Comparison of ENCODE assay signal across 9 cellular contexts in genomic region chr5:1108008-1108864, GRCh38. TPM values are rescaled to one million over a fixed set of nuclear protein-coding genes. Genes with fewer than 3 reads are reported as not detected.
DNase-seq lines count a peak whose midpoint lies in the region; ATAC-seq and TF ChIP-seq lines count a peak whose summit lies in the region.
"Had no signal": no experiment of that assay in that cellular context is flagged by ENCODE, and none has a peak within 500 bp of the region (broad histone marks: within the 10 kb centered on the region; RNA-seq: fewer than 3 reads in every experiment).

No MANE protein-coding gene starts in this region.

- no peaks in the 10 kb centered on the region for H3K36me3 ChIP-seq in CD8-positive, alpha-beta T cell (ENCODE audit: insufficient read depth, low read length)

- H3K9me3 ChIP-seq in CD8-positive, alpha-beta T cell (ENCODE audit: low read length): no peaks in the 10 kb centered on the region

- CTCF ChIA-PET in CD8-positive, alpha-beta T cell (lab: Charles Lee): interaction anchor here (0.6 to 2.2 kb wide), 2 partner anchors 32 to 705 kb away, joined by 3 to 6 read pairs; no protein-coding TSS in a partner anchor

- H3K4me3 ChIP-seq in CD8-positive, alpha-beta T cell (ENCODE audit: low read depth, low read length): no peak overlapping the region

- H3K27me3 ChIP-seq in CD8-positive, alpha-beta T cell (ENCODE audit: insufficient read depth, low read length): no peaks in the 10 kb centered on the region

- ATAC-seq in CD8-positive, alpha-beta T cell: no peak
- ATAC-seq in effector memory CD8-positive, alpha-beta T cell (replicated peaks): no peak
- ATAC-seq in GM19455 (IDR thresholded peaks at IDR 0.05; ENCODE audit: unreplicated experiment): no peak
- no peak for ATAC-seq in HG03135 (IDR thresholded peaks at IDR 0.05; ENCODE audit: unreplicated experiment)
- no peak for ATAC-seq in sciatic nerve

- POLR2A ChIA-PET in CD8-positive, alpha-beta T cell (lab: Charles Lee): no interaction called here

- H3K36me3 Mint-ChIP-seq in CD8-positive, alpha-beta T cell: peaks cover 13% of the 10 kb centered on the region
- peaks cover 43% of the 10 kb centered on the region for H3K36me3 Mint-ChIP-seq in effector memory CD8-positive, alpha-beta T cell (ENCODE audit: insufficient read depth)
- no peaks in the 10 kb centered on the region for H3K36me3 Mint-ChIP-seq in neural crest cell (ENCODE audit: low read depth)

- H3K27ac ChIP-seq in CD8-positive, alpha-beta T cell (ENCODE audit: low read depth, low read length): peak overlapping the region; percentile 82

- peaks cover 79% of the 10 kb centered on the region for H3K4me1 ChIP-seq in CD8-positive, alpha-beta T cell (ENCODE audit: insufficient read depth, low read length)

- H3K4me3 Mint-ChIP-seq in CD8-positive, alpha-beta T cell: peak overlapping the region; percentile 78
- H3K4me3 Mint-ChIP-seq in effector memory CD8-positive, alpha-beta T cell: peak overlapping the region in 1 of 2 donors; percentile 21
- H3K4me3 Mint-ChIP-seq in neural crest cell: peak overlapping the region; percentile 56

- TF ChIP-seq CTCF in CD8-positive, alpha-beta T cell (IDR thresholded peaks at IDR 0.05): no peak
- no peak for TF ChIP-seq CTCF in neural crest cell (conservative IDR thresholded peaks at IDR 0.05)

- intact Hi-C loops in CD8-positive, alpha-beta T cell (cut with DNase I, micrococcal nuclease): loop anchor here (10.0 kb wide), 4 partner anchors 277 to 687 kb away; partner anchors contain the start of genes CEP72 (in 1 of the 2) and MRPL36 (in 1 of the 2)
- intact Hi-C loops in sciatic nerve (cut with DNase I): no loop called here

- H3K9me3 Mint-ChIP-seq in CD8-positive, alpha-beta T cell: no peaks in the 10 kb centered on the region
- no peaks in the 10 kb centered on the region for H3K9me3 Mint-ChIP-seq in effector memory CD8-positive, alpha-beta T cell
- H3K9me3 Mint-ChIP-seq in neural crest cell: no peaks in the 10 kb centered on the region

- no peak for DNase-seq in CD8-positive, alpha-beta T cell
- DNase-seq in NOMO-1 (lab: John Stamatoyannopoulos, UW; ENCODE audit: unreplicated experiment in 2 of 2) (peak; percentile 49 to 71), neural crest cell (ENCODE audit: low read depth, low spot score) (no peak), inferior parietal cortex (ENCODE audit: extremely low spot score) (no peak), sciatic nerve (ENCODE audit: low spot score) (no peak)
- no peak for DNase-seq in effector memory CD8-positive, alpha-beta T cell
- DNase-seq: stimulated activated CD4-positive, alpha-beta T cell treated with anti-CD3 and anti-CD28 coated beads, Interleukin-15, amount 100 ng/mL, for 24 hours had no signal

- H3K27me3 Mint-ChIP-seq in CD8-positive, alpha-beta T cell (ENCODE audit: low read depth): no peaks in the 10 kb centered on the region
- H3K27me3 Mint-ChIP-seq in effector memory CD8-positive, alpha-beta T cell: peaks cover 0 to 6% of the 10 kb centered on the region in 2 donors
- no peaks in the 10 kb centered on the region for H3K27me3 Mint-ChIP-seq in neural crest cell (ENCODE audit: low read depth)

- H3K4me1 Mint-ChIP-seq in CD8-positive, alpha-beta T cell (ENCODE audit: low read depth): peaks cover 64% of the 10 kb centered on the region
- peaks cover 30 to 58% of the 10 kb centered on the region in 2 donors for H3K4me1 Mint-ChIP-seq in effector memory CD8-positive, alpha-beta T cell (ENCODE audit: low read depth in 2 of 2)
- H3K4me1 Mint-ChIP-seq in neural crest cell: peaks cover 18% of the 10 kb centered on the region

- H3K27ac Mint-ChIP-seq in CD8-positive, alpha-beta T cell: peak overlapping the region; percentile 97
- H3K27ac Mint-ChIP-seq in effector memory CD8-positive, alpha-beta T cell: peak overlapping the region; percentile 33 to 96
- no peak overlapping the region for H3K27ac Mint-ChIP-seq in neural crest cell (ENCODE audit: unreplicated experiment)

RNA-seq across cellular contexts. Expression of gene SLC12A7, which starts 3.6 kb away (rescaled TPM):
- 10 to 100 TPM; 49.0 to 54.2 TPM for total RNA-seq in CD8-positive, alpha-beta T cell
- total RNA-seq in neural crest cell (34.7 and 40.7 TPM in 2 replicates), sciatic nerve (31.7 TPM)

Comparison
In these comparisons a context has a peak if more than half of its experiments do, and no peak if none do; other contexts are left out.
1. DNase-seq: peak in NOMO-1 (2 of 2); none in CD8-positive, alpha-beta T cell (0 of 7), effector memory CD8-positive, alpha-beta T cell (0 of 3), neural crest cell (single experiment), inferior parietal cortex (single experiment) and sciatic nerve (single experiment).